In genomic region chr21:25331286-25331685, GRCh38 we compare ENCODE assay signal across 28 cellular contexts.
DNase-seq lines count a peak whose midpoint lies in the region; ATAC-seq and TF ChIP-seq lines count a peak whose summit lies in the region.
"Had no signal": no experiment of that assay in that cellular context is flagged by ENCODE, and none has a peak within 500 bp of the region (broad histone marks: within the 10 kb centered on the region; RNA-seq: fewer than 3 reads in every experiment).

No MANE protein-coding gene starts in this region.

- H2BK5ac ChIP-seq in IMR-90 (ENCODE audit: low read depth, low read length, poor library complexity, severe bottlenecking): no peak overlapping the region

- DNase-seq in IMR-90 (no peak), astrocyte of the hippocampus (ENCODE audit: low read depth, low spot score) (peak; percentile 25), fibroblast of mammary gland (ENCODE audit: low read depth) (peak; percentile 39), myocyte (ENCODE audit: low read depth) (peak; percentile 25), AG08396 (ENCODE audit: low spot score) (no peak), NCI-H524 (lab: John Stamatoyannopoulos, UW) (no peak), epidermal melanocyte (ENCODE audit: insufficient read length, low spot score) (no peak)
- DNase-seq in CD4-positive, alpha-beta T cell: no peak
- DNase-seq: CD8-positive, alpha-beta memory T cell; DMS 273 treated with DMSO at 0.1 percent for 48 hours; DMS79; EL; GDM1; H9; NCI-H1048; NCI-H1417; NCI-H1694; NCI-H2029 treated with DMSO at 0.1 percent for 48 hours; NCI-H446 treated with DMSO at 0.1 percent for 48 hours; NCI-H526 treated with DMSO at 0.1 percent for 48 hours; SHP77 treated with DMSO at 0.1 percent for 48 hours had no signal

- H3K9me3 Mint-ChIP-seq in CD4-positive, alpha-beta T cell: no peaks in the 10 kb centered on the region
- H3K9me3 Mint-ChIP-seq: H9 had no signal

- H2AFZ ChIP-seq in IMR-90 (replicated peaks; ENCODE audit: low read length, poor library complexity): no peak overlapping the region

- no peak overlapping the region; the same call in 1 of the 2 replicates for H3K4ac ChIP-seq in IMR-90 (ENCODE audit: low read depth, low read length)

- POLR2A ChIA-PET in IMR-90 (lab: Charles Lee; ENCODE audit: unreplicated experiment): no interaction called here
- POLR2A ChIA-PET in CD4-positive, alpha-beta T cell (lab: Charles Lee): no interaction called here

- H3K79me1 ChIP-seq in IMR-90 (ENCODE audit: low read depth in 1 of 2, low read length in 2 of 2): no peaks in the 10 kb centered on the region

- peak overlapping the region; percentile 70 for H4K91ac ChIP-seq in IMR-90 (ENCODE audit: insufficient read depth, low read depth, low read length)

- no peak overlapping the region for H3K4me3 ChIP-seq in IMR-90 (ENCODE audit: insufficient read depth, low read depth, low read length)
- H3K4me3 ChIP-seq in fibroblast of mammary gland (ENCODE audit: control insufficient read depth, low read depth, low read length): no peak overlapping the region
- H3K4me3 ChIP-seq: A549 had no signal

- H3K9me1 ChIP-seq in IMR-90 (ENCODE audit: insufficient read depth, low read length): no peaks in the 10 kb centered on the region

- H3K27ac ChIP-seq in IMR-90 (ENCODE audit: insufficient read depth, low read length): no peak overlapping the region
- H3K27ac ChIP-seq in CD4-positive, alpha-beta T cell (ENCODE audit: low read depth, low read length): no peak overlapping the region
- H3K27ac ChIP-seq: A549, C4-2B, KMS-11, RWPE1 had no signal

- dilution Hi-C loops in IMR-90 (cut with HindIII; ENCODE audit: low sequenced_read_pairs, unreplicated experiment): no loop called here

- H3K18ac ChIP-seq in IMR-90 (ENCODE audit: low read depth, low read length): no peak overlapping the region

- in situ Hi-C loops in IMR-90 (cut with MboI; ENCODE audit: low sequenced_read_pairs): no loop called here

- TF ChIP-seq CTCF in IMR-90 (conservative IDR thresholded peaks at IDR 0.05; ENCODE audit: low read depth, low read length) (no peak), fibroblast of mammary gland (conservative IDR thresholded peaks at IDR 0.05; ENCODE audit: control insufficient read depth, insufficient read depth, low read depth, low read length) (no peak)
- TF ChIP-seq CTCF in CD4-positive, alpha-beta T cell (IDR thresholded peaks at IDR 0.05): no peak

- H2BK20ac ChIP-seq in IMR-90 (ENCODE audit: low read depth, low read length): peak overlapping the region; percentile 21; the same call in 1 of the 2 replicates

- no peaks in the 10 kb centered on the region for H3K36me3 ChIP-seq in IMR-90 (ENCODE audit: control insufficient read depth, insufficient read depth, low read length)

- H3K56ac ChIP-seq in IMR-90 (ENCODE audit: extremely low read depth, insufficient read depth, low read length): no peak overlapping the region

- H4K5ac ChIP-seq in IMR-90 (ENCODE audit: low read depth, low read length): no peak overlapping the region

- H3K4me1 Mint-ChIP-seq in CD4-positive, alpha-beta T cell (ENCODE audit: low read depth): no peaks in the 10 kb centered on the region
- H3K4me1 Mint-ChIP-seq: B cell; CD8-positive, alpha-beta memory T cell; IgD-negative memory B cell had no signal

- CTCF ChIA-PET in IMR-90 (lab: Yijun Ruan, JAX): no interaction called here
- CTCF ChIA-PET in CD4-positive, alpha-beta T cell (lab: Charles Lee): interaction anchor here (0.8 kb wide), 1 partner anchor 125 kb away, joined by 4 read pairs; no protein-coding TSS in a partner anchor

- no peak for TF ChIP-seq RAD21 in IMR-90 (IDR thresholded peaks at IDR 0.05; ENCODE audit: low read length)

- H3K27me3 Mint-ChIP-seq in CD4-positive, alpha-beta T cell: no peaks in the 10 kb centered on the region
- H3K27me3 Mint-ChIP-seq: B cell; CD8-positive, alpha-beta memory T cell; IgD-negative memory B cell had no signal

- no peaks in the 10 kb centered on the region for H3K36me3 Mint-ChIP-seq in CD4-positive, alpha-beta T cell (ENCODE audit: low read depth)
- H3K36me3 Mint-ChIP-seq: IgD-negative memory B cell had no signal

- BruUV-seq in IMR-90 (replicated peaks; lab: Mats Ljungman, UMichigan): no TSS peak

- no peaks in the 10 kb centered on the region for H3K27me3 ChIP-seq in IMR-90 (ENCODE audit: control insufficient read depth, insufficient read depth, low read length)
- H3K27me3 ChIP-seq in CD4-positive, alpha-beta T cell (ENCODE audit: control insufficient read depth, insufficient read depth, low read length): no peaks in the 10 kb centered on the region

- H2BK120ac ChIP-seq in IMR-90 (ENCODE audit: low read depth, low read length): peak overlapping the region; percentile 75

- intact Hi-C loops in IMR-90 (cut with micrococcal nuclease): loop anchor here (10.0 kb wide), 1 partner anchor 1216 kb away; no protein-coding TSS in a partner anchor
- intact Hi-C loops in CD4-positive, alpha-beta T cell (cut with DNase I, micrococcal nuclease): no loop called here

- H3K4me2 ChIP-seq in IMR-90 (ENCODE audit: low read depth, low read length): no peak overlapping the region
- H3K4me2 ChIP-seq: A549, KMS-11 had no signal

- no peak overlapping the region for H3K9ac ChIP-seq in IMR-90 (ENCODE audit: low read depth, low read length)
- H3K9ac ChIP-seq: KMS-11 had no signal

- peak overlapping the region; percentile 69 for H2AK9ac ChIP-seq in IMR-90 (replicated peaks; ENCODE audit: low read depth, low read length, poor library complexity)

- ATAC-seq in IMR-90 (ENCODE audit: low read depth): no peak
- no peak for ATAC-seq in CD4-positive, alpha-beta T cell (ENCODE audit: poor library complexity)
- ATAC-seq: A549, Panc1 had no signal

- peak overlapping the region; percentile 49; the same call in 1 of the 2 replicates for H2AK5ac ChIP-seq in IMR-90 (ENCODE audit: low read depth, low read length)

- H4K20me1 ChIP-seq in IMR-90 (ENCODE audit: insufficient read depth, low read length): no peaks in the 10 kb centered on the region

- H3K4me1 ChIP-seq in IMR-90 (ENCODE audit: control insufficient read depth, insufficient read depth, low read length): peaks cover 2% of the 10 kb centered on the region; the same call in 1 of the 2 replicates
- H3K4me1 ChIP-seq: A549 had no signal

- H3K14ac ChIP-seq in IMR-90 (replicated peaks; ENCODE audit: low read depth, low read length): no peak overlapping the region

- WGBS in IMR-90 (ENCODE audit: extremely low coverage in 2 of 2, insufficient read length in 1 of 2), 2 experiments: no CpG with 5 or more reads among the region's 1 CpG

- H3K4me3 Mint-ChIP-seq in CD4-positive, alpha-beta T cell: no peak overlapping the region
- H3K4me3 Mint-ChIP-seq: B cell; CD8-positive, alpha-beta memory T cell; H9; IgD-negative memory B cell had no signal

- H2BK15ac ChIP-seq in IMR-90 (ENCODE audit: low read depth, low read length): peak overlapping the region; percentile 59; the same call in 1 of the 3 replicates

- H3K9me3 ChIP-seq in IMR-90 (ENCODE audit: control insufficient read depth, insufficient read depth, low read length): no peaks in the 10 kb centered on the region
- H3K9me3 ChIP-seq in CD4-positive, alpha-beta T cell (ENCODE audit: control insufficient read depth, low read length): no peaks in the 10 kb centered on the region
- H3K9me3 ChIP-seq: A549 had no signal

- no peak overlapping the region for H3K27ac Mint-ChIP-seq in CD4-positive, alpha-beta T cell
- H3K27ac Mint-ChIP-seq: B cell; CD8-positive, alpha-beta memory T cell; H9; IgD-negative memory B cell had no signal

- H3K23ac ChIP-seq in IMR-90 (ENCODE audit: low read depth, low read length): no peak overlapping the region

- peak overlapping the region in 1 of 2 experiments; percentile 21; a peak in 1 of 4 replicates for H4K8ac ChIP-seq in IMR-90 (ENCODE audit: low read depth in 2 of 2, low read length in 2 of 2)

- no peak for TF ChIP-seq POLR2A in IMR-90 (IDR thresholded peaks at IDR 0.05; ENCODE audit: low read depth, low read length)

TF ChIP-seq in IMR-90, 13 proteins besides CTCF, POLR2A, EP300 and RAD21:
- TF ChIP-seq, protein P1, sequence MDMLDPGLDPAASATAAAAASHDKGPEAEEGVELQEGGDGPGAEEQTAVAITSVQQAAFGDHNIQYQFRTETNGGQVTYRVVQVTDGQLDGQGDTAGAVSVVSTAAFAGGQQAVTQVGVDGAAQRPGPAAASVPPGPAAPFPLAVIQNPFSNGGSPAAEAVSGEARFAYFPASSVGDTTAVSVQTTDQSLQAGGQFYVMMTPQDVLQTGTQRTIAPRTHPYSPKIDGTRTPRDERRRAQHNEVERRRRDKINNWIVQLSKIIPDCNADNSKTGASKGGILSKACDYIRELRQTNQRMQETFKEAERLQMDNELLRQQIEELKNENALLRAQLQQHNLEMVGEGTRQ (IDR thresholded peaks at IDR 0.05; ENCODE audit: low read depth, low read length): no peak
- TF ChIP-seq SMC3 (IDR thresholded peaks at IDR 0.05; ENCODE audit: low read depth, low read length): no peak

Comparison
In these comparisons a context has a peak if more than half of its experiments do, and no peak if none do; other contexts are left out.
1. DNase-seq: peak in astrocyte of the hippocampus (single experiment), fibroblast of mammary gland (single experiment) and myocyte (single experiment); none in IMR-90 (single experiment), AG08396 (single experiment), CD4-positive, alpha-beta T cell (0 of 10), NCI-H524 (0 of 2) and epidermal melanocyte (single experiment).